ENCODE assay signal across 1 cellular context in the genomic region with DNA sequence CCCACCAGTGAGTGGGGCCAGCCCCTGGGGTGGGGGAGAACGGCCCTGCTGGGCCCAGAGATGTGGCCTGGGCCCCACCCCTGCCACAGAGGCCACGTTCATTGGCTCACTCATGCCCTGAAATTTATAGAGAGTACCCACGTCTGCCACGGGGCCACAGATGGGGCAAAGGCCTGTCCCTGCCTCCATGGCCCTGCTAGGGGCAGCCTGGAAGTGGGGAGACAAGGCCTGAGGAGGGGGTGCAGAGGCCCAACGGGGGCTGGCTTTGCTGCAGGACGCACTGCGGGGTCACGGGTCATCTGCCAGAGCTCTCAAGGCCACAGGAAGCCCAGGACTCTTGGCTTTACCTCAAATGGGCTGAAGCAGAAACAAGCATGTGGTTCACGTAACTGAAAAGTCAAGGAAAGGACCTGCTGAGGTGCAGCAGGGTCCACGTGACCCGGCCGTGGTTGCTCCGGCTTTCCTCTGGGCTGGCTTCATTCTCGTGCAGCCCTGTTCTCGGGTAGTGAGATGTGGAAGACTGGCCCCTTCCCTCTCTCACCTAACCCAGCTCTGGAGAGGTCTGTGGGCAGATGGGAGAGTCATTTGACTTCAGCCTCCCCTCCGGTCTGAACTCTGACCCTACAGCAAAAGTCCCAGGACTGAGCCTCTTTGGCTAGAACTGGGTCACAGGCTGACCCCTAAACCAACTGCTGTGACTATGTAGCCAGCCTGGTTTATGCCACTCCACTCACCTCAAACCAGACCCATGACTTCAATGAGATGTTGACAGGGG.
TF ChIP-seq lines count a peak whose summit lies in the region.

No MANE protein-coding gene starts in this region.

TF ChIP-seq in HepG2, 621 proteins besides CTCF, POLR2A, EP300 and RAD21 (continued from another document):
- TF ChIP-seq, protein P1, sequence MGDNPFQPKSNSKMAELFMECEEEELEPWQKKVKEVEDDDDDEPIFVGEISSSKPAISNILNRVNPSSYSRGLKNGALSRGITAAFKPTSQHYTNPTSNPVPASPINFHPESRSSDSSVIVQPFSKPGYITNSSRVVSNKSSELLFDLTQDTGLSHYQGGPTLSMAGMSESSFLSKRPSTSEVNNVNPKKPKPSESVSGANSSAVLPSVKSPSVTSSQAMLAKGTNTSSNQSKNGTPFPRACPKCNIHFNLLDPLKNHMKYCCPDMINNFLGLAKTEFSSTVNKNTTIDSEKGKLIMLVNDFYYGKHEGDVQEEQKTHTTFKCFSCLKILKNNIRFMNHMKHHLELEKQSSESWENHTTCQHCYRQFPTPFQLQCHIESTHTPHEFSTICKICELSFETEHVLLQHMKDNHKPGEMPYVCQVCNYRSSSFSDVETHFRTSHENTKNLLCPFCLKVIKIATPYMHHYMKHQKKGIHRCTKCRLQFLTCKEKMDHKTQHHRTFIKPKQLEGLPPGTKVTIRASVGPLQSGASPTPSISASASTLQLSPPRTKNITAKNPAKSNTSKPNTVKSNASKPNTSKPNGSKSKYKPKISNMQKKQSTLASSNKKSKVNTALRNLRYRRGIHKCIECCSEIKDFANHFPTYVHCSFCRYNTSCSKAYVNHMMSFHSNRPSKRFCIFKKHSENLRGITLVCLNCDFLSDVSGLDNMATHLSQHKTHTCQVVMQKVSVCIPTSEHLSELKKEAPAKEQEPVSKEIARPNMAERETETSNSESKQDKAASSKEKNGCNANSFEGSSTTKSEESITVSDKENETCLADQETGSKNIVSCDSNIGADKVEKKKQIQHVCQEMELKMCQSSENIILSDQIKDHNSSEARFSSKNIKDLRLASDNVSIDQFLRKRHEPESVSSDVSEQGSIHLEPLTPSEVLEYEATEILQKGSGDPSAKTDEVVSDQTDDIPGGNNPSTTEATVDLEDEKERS (CRISPR knock-in tag; IDR thresholded peaks at IDR 0.05): 0 out of 2 replicates have a peak, but pooled peaks have one; percentile 41
- TF ChIP-seq RARG (CRISPR knock-in tag; IDR thresholded peaks at IDR 0.05; ENCODE audit: low read depth) (no peak), NFYC (CRISPR knock-in tag; IDR thresholded peaks at IDR 0.05) (0 out of 2 replicates have a peak, but pooled peaks have one; percentile 11), ASH2L (IDR thresholded peaks at IDR 0.05; ENCODE audit: insufficient read length, low read depth, low read length) (no peak), HNF4G (IDR thresholded peaks at IDR 0.05; ENCODE audit: borderline replicate concordance, low read depth, low read length) (peak; percentile 21; the same call in 1 of the 2 replicates), HNF4G (CRISPR knock-in tag; IDR thresholded peaks at IDR 0.05; ENCODE audit: borderline replicate concordance, low read depth) (no peak)
- TF ChIP-seq, protein P2, sequence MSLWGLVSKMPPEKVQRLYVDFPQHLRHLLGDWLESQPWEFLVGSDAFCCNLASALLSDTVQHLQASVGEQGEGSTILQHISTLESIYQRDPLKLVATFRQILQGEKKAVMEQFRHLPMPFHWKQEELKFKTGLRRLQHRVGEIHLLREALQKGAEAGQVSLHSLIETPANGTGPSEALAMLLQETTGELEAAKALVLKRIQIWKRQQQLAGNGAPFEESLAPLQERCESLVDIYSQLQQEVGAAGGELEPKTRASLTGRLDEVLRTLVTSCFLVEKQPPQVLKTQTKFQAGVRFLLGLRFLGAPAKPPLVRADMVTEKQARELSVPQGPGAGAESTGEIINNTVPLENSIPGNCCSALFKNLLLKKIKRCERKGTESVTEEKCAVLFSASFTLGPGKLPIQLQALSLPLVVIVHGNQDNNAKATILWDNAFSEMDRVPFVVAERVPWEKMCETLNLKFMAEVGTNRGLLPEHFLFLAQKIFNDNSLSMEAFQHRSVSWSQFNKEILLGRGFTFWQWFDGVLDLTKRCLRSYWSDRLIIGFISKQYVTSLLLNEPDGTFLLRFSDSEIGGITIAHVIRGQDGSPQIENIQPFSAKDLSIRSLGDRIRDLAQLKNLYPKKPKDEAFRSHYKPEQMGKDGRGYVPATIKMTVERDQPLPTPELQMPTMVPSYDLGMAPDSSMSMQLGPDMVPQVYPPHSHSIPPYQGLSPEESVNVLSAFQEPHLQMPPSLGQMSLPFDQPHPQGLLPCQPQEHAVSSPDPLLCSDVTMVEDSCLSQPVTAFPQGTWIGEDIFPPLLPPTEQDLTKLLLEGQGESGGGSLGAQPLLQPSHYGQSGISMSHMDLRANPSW (CRISPR knock-in tag; IDR thresholded peaks at IDR 0.05; ENCODE audit: borderline replicate concordance): 0 out of 2 replicates have a peak, but pooled peaks have one; percentile 35
